In the genomic region with DNA sequence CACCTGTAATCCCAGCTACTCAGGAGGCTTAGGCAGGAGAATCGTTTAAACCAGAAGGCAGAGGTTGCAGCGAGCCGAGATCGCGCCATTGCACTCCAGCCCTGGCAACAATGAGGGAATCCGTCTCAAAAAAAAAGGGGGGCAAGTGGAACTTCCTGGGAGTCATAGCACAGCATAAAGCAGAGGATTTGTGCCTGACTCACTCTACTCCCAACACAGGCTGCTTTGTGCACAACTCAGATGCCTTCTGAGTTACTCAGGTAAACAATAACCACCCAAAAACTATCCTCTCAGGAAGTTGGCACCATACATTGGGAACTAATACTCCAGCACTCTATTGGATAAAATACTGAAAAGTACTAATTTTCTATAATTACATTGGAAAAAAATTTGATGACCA, we compare ENCODE assay signal across 1 cellular context.
TF ChIP-seq lines count a peak whose summit lies in the region.

No MANE protein-coding gene starts in this region.

TF ChIP-seq in HCT116, 20 proteins besides CTCF, POLR2A, EP300 and RAD21 (continued from another document):
- TF ChIP-seq, protein P1, sequence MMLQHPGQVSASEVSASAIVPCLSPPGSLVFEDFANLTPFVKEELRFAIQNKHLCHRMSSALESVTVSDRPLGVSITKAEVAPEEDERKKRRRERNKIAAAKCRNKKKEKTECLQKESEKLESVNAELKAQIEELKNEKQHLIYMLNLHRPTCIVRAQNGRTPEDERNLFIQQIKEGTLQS (IDR thresholded peaks at IDR 0.05), result no peak
- TF ChIP-seq ELF1 (IDR thresholded peaks at IDR 0.05; ENCODE audit: borderline replicate concordance, low read depth) (no peak), EGR1 (IDR thresholded peaks at IDR 0.05; ENCODE audit: low read depth) (no peak), YY1 (IDR thresholded peaks at IDR 0.05; ENCODE audit: extremely low read depth, insufficient replicate concordance, low read depth, low read length) (no peak), SIN3A (IDR thresholded peaks at IDR 0.05; ENCODE audit: low read depth) (no peak), ZFX (IDR thresholded peaks at IDR 0.05) (no peak)
- TF ChIP-seq, protein P2, sequence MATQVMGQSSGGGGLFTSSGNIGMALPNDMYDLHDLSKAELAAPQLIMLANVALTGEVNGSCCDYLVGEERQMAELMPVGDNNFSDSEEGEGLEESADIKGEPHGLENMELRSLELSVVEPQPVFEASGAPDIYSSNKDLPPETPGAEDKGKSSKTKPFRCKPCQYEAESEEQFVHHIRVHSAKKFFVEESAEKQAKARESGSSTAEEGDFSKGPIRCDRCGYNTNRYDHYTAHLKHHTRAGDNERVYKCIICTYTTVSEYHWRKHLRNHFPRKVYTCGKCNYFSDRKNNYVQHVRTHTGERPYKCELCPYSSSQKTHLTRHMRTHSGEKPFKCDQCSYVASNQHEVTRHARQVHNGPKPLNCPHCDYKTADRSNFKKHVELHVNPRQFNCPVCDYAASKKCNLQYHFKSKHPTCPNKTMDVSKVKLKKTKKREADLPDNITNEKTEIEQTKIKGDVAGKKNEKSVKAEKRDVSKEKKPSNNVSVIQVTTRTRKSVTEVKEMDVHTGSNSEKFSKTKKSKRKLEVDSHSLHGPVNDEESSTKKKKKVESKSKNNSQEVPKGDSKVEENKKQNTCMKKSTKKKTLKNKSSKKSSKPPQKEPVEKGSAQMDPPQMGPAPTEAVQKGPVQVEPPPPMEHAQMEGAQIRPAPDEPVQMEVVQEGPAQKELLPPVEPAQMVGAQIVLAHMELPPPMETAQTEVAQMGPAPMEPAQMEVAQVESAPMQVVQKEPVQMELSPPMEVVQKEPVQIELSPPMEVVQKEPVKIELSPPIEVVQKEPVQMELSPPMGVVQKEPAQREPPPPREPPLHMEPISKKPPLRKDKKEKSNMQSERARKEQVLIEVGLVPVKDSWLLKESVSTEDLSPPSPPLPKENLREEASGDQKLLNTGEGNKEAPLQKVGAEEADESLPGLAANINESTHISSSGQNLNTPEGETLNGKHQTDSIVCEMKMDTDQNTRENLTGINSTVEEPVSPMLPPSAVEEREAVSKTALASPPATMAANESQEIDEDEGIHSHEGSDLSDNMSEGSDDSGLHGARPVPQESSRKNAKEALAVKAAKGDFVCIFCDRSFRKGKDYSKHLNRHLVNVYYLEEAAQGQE (IDR thresholded peaks at IDR 0.05; ENCODE audit: low read depth), result no peak
- TF ChIP-seq, protein P3, sequence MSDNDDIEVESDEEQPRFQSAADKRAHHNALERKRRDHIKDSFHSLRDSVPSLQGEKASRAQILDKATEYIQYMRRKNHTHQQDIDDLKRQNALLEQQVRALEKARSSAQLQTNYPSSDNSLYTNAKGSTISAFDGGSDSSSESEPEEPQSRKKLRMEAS (IDR thresholded peaks at IDR 0.05), result peak; percentile 26; the same call in 1 of the 2 replicates
